In genomic region chr7:11415101-11415500, GRCh38 we compare ENCODE assay signal across 21 cellular contexts.
DNase-seq lines count a peak whose midpoint lies in the region; ATAC-seq and TF ChIP-seq lines count a peak whose summit lies in the region.
"Had no signal": no experiment of that assay in that cellular context is flagged by ENCODE, and none has a peak within 500 bp of the region (broad histone marks: within the 10 kb centered on the region; RNA-seq: fewer than 3 reads in every experiment).

No MANE protein-coding gene starts in this region.

- no peaks in the 10 kb centered on the region for H3K27me3 ChIP-seq in breast epithelium
- no peaks in the 10 kb centered on the region for H3K27me3 ChIP-seq in HUES6 (ENCODE audit: control insufficient read depth, insufficient read depth, low read length)
- no peaks in the 10 kb centered on the region for H3K27me3 ChIP-seq in PC-9 (ENCODE audit: insufficient read depth, low read depth)
- no peaks in the 10 kb centered on the region for H3K27me3 ChIP-seq in mesendoderm (ENCODE audit: insufficient read depth, low read length, poor library complexity)
- H3K27me3 ChIP-seq: BLaER1 had no signal

- no peak overlapping the region for H2BK120ac ChIP-seq in mesendoderm (ENCODE audit: low read depth, low read length)

- no CpG with 5 or more reads among the region's 4 CpGs for WGBS in mesendoderm (ENCODE audit: extremely low coverage, insufficient coverage, low lambda C conversion rate)

- H3K79me1 ChIP-seq in mesendoderm (ENCODE audit: low read length), result no peaks in the 10 kb centered on the region

- no peak for TF ChIP-seq POLR2A in breast epithelium (IDR thresholded peaks at IDR 0.05)

- H2AFZ ChIP-seq in PC-9, result peak overlapping the region; percentile 37; the same call in 1 of the 2 replicates
- H2AFZ ChIP-seq: GM23248 had no signal

- ATAC-seq in HG03039 (IDR thresholded peaks at IDR 0.05; ENCODE audit: unreplicated experiment) (no peak), HG03025 (IDR thresholded peaks at IDR 0.05; ENCODE audit: low FRiP score, unreplicated experiment) (no peak)
- ATAC-seq: GM12878, HCT116 had no signal

- CTCF ChIA-PET in MCF 10A (lab: Yijun Ruan, JAX) (interaction anchor here (0.6 to 1.0 kb wide), 3 partner anchors 9 to 165 kb away, joined by 3 read pairs; no protein-coding TSS in a partner anchor), PC-9 (lab: Charles Lee) (no interaction called here)

- H4K8ac ChIP-seq in mesendoderm (ENCODE audit: low read depth, low read length), result no peak overlapping the region

- no peaks in the 10 kb centered on the region for H3K9me2 ChIP-seq in PC-9 (ENCODE audit: insufficient read depth)

- H3K27me3 Mint-ChIP-seq in MCF 10A (ENCODE audit: insufficient read depth, unreplicated experiment) (no peaks in the 10 kb centered on the region), HFFc6 (ENCODE audit: insufficient read depth) (no peaks in the 10 kb centered on the region; the same call in 1 of the 2 replicates)

- TF ChIP-seq CTCF in MCF 10A (IDR thresholded peaks at IDR 0.05; ENCODE audit: unreplicated experiment) (no peak), breast epithelium (IDR thresholded peaks at IDR 0.05) (no peak), PC-9 (conservative IDR thresholded peaks at IDR 0.05) (no peak), HFFc6 (IDR thresholded peaks at IDR 0.05) (no peak)

- no peak overlapping the region for H2BK15ac ChIP-seq in mesendoderm (replicated peaks; ENCODE audit: low read depth)

- H3K36me3 Mint-ChIP-seq in MCF 10A (ENCODE audit: insufficient read depth, unreplicated experiment), result no peaks in the 10 kb centered on the region
- H3K36me3 Mint-ChIP-seq in HFFc6 (ENCODE audit: low read depth), result no peaks in the 10 kb centered on the region
- H3K36me3 Mint-ChIP-seq: CD14-positive monocyte; CD4-positive, alpha-beta memory T cell; IgD-negative memory B cell had no signal

- H3K4me1 ChIP-seq in breast epithelium, result no peaks in the 10 kb centered on the region
- H3K4me1 ChIP-seq in HUES6 (ENCODE audit: control insufficient read depth, insufficient read depth, low read length), result peaks cover 12% of the 10 kb centered on the region
- 0 out of 2 replicates have a peak, but pooled peaks cover 4% of the 10 kb centered on the region for H3K4me1 ChIP-seq in PC-9 (replicated peaks; ENCODE audit: insufficient read depth)
- no peaks in the 10 kb centered on the region for H3K4me1 ChIP-seq in mesendoderm (ENCODE audit: control insufficient read depth, low read depth, low read length)
- H3K4me1 ChIP-seq: BLaER1 had no signal

- H3K27ac ChIP-seq in breast epithelium (no peak overlapping the region), HUES6 (ENCODE audit: low read depth, low read length) (no peak overlapping the region), PC-9 (no peak overlapping the region), mesendoderm (ENCODE audit: low read depth, low read length) (no peak overlapping the region)
- H3K27ac ChIP-seq: 22Rv1, BLaER1, GM23248, HL-60 had no signal

- no peaks in the 10 kb centered on the region for H3K9me3 Mint-ChIP-seq in MCF 10A (ENCODE audit: unreplicated experiment)
- H3K9me3 Mint-ChIP-seq in HFFc6, result peaks cover 33% of the 10 kb centered on the region

- H3K9me3 ChIP-seq in breast epithelium (peaks cover 6 to 7% of the 10 kb centered on the region in 2 donors), HUES6 (ENCODE audit: control insufficient read depth, insufficient read depth, low read depth, low read length) (peaks cover 16% of the 10 kb centered on the region), PC-9 (ENCODE audit: insufficient read depth, low read depth) (no peaks in the 10 kb centered on the region)

- H3K4me2 ChIP-seq in PC-9, result no peak overlapping the region
- H3K4me2 ChIP-seq in mesendoderm (ENCODE audit: low read length), result no peak overlapping the region
- H3K4me2 ChIP-seq: BLaER1 had no signal

- H3K9ac ChIP-seq in HUES6 (ENCODE audit: low read length), result no peak overlapping the region
- no peak overlapping the region for H3K9ac ChIP-seq in mesendoderm (ENCODE audit: low read length)
- H3K9ac ChIP-seq: BLaER1, GM23248 had no signal

- POLR2A ChIA-PET in MCF 10A (lab: Yijun Ruan, JAX), result no interaction called here
- POLR2A ChIA-PET in PC-9 (lab: Charles Lee; ENCODE audit: unreplicated experiment), result no interaction called here

- H3K79me2 ChIP-seq in PC-9 (ENCODE audit: low read depth), result no peaks in the 10 kb centered on the region
- no peaks in the 10 kb centered on the region for H3K79me2 ChIP-seq in mesendoderm (ENCODE audit: control insufficient read depth, insufficient read depth, low read length)

- BruUV-seq in MCF 10A (replicated peaks; lab: Mats Ljungman, UMichigan), result no TSS peak
- no TSS peak for BruUV-seq in PC-9 (replicated peaks; lab: Mats Ljungman, UMichigan)

- no peak overlapping the region for H2BK5ac ChIP-seq in mesendoderm (ENCODE audit: low read length)

- intact Hi-C loops in MCF 10A (cut with micrococcal nuclease) (no loop called here), breast epithelium (cut with DNase I; ENCODE audit: low total_unique reads) (no loop called here), PC-9 (cut with micrococcal nuclease; ENCODE audit: unreplicated experiment) (no loop called here)

- no peak overlapping the region for H4K5ac ChIP-seq in mesendoderm (ENCODE audit: low read length)

- H3F3A ChIP-seq in PC-9 (ENCODE audit: insufficient read depth, low read depth), result no peaks in the 10 kb centered on the region

- no peaks in the 10 kb centered on the region for H3K4me1 Mint-ChIP-seq in MCF 10A (ENCODE audit: insufficient read depth, unreplicated experiment)
- no peaks in the 10 kb centered on the region for H3K4me1 Mint-ChIP-seq in HFFc6 (ENCODE audit: low read depth)
- H3K4me1 Mint-ChIP-seq: CD14-positive monocyte; CD4-positive, alpha-beta memory T cell; IgD-negative memory B cell had no signal

- H3K36me3 ChIP-seq in breast epithelium, result no peaks in the 10 kb centered on the region
- no peaks in the 10 kb centered on the region for H3K36me3 ChIP-seq in HUES6 (ENCODE audit: control insufficient read depth, insufficient read depth, low read length)
- no peaks in the 10 kb centered on the region for H3K36me3 ChIP-seq in PC-9 (ENCODE audit: low read depth)
- no peaks in the 10 kb centered on the region for H3K36me3 ChIP-seq in mesendoderm (ENCODE audit: control insufficient read depth, insufficient read depth, low read length)

- H3K56ac ChIP-seq in mesendoderm (ENCODE audit: low read length), result no peak overlapping the region

- H3K4me3 ChIP-seq in breast epithelium (no peak overlapping the region), HUES6 (ENCODE audit: low read depth, low read length) (0 out of 2 replicates have a peak overlapping the region, but pooled peaks have one; percentile 9), PC-9 (no peak overlapping the region), mesendoderm (ENCODE audit: low read length) (no peak overlapping the region)
- H3K4me3 ChIP-seq: BLaER1, GM12878, GM23248 had no signal

- H3K18ac ChIP-seq in mesendoderm (ENCODE audit: low read length), result no peak overlapping the region

- H3K4me3 Mint-ChIP-seq in MCF 10A (ENCODE audit: unreplicated experiment) (no peak overlapping the region), HFFc6 (no peak overlapping the region)
- H3K4me3 Mint-ChIP-seq: CD14-positive monocyte; CD4-positive, alpha-beta memory T cell; IgD-negative memory B cell had no signal

- H2AK5ac ChIP-seq in mesendoderm (ENCODE audit: low read length), result no peak overlapping the region

- peak; percentile 44 for DNase-seq in MCF 10A (ENCODE audit: unreplicated experiment)
- no peak for DNase-seq in breast epithelium (ENCODE audit: low spot score in 2 of 2)
- peak in 1 of 2 experiments; percentile 57 for DNase-seq in PC-9
- peak; percentile 29 for DNase-seq in mesendoderm
- no peak for DNase-seq in HFFc6
- DNase-seq: Calu3; CD4-positive, alpha-beta memory T cell; DMS79 treated with DMSO at 0.1 percent for 48 hours; GM23248; H7; KG1 had no signal

- H4K20me1 ChIP-seq in PC-9 (ENCODE audit: insufficient read depth), result no peaks in the 10 kb centered on the region
- H4K20me1 ChIP-seq: BLaER1 had no signal

- H3K27ac Mint-ChIP-seq in MCF 10A (ENCODE audit: low read depth, unreplicated experiment), result no peak overlapping the region
- H3K27ac Mint-ChIP-seq in HFFc6, result no peak overlapping the region
- H3K27ac Mint-ChIP-seq: CD14-positive monocyte; CD4-positive, alpha-beta memory T cell; IgD-negative memory B cell had no signal

- H3K23ac ChIP-seq in mesendoderm (ENCODE audit: low read length), result no peak overlapping the region

- H3K4ac ChIP-seq in mesendoderm (ENCODE audit: low read depth, low read length), result no peak overlapping the region

Comparison
In these comparisons a context has a peak if more than half of its experiments do, and no peak if none do; other contexts are left out.
1. DNase-seq: peak in MCF 10A (single experiment) and mesendoderm (single experiment); none in breast epithelium (0 of 2) and HFFc6 (single experiment).